ENCODE assay signal across 13 cellular contexts in genomic region chr17:34255841-34256240, GRCh38. TPM values are rescaled to one million over a fixed set of nuclear protein-coding genes. Genes with fewer than 3 reads are reported as not detected.
DNase-seq lines count a peak whose midpoint lies in the region; ATAC-seq, FAIRE-seq and TF ChIP-seq lines count a peak whose summit lies in the region.
"Had no signal": no experiment of that assay in that cellular context is flagged by ENCODE, and none has a peak within 500 bp of the region (broad histone marks: within the 10 kb centered on the region; RNA-seq: fewer than 3 reads in every experiment).

No MANE protein-coding gene starts in this region.

- no peak overlapping the region for H3K4me3 ChIP-seq in mammary epithelial cell (replicated peaks in 1 of 3; ENCODE audit: insufficient read depth in 1 of 3, low read depth in 2 of 3, low read length in 3 of 3)
- H3K4me3 ChIP-seq in H1 (ENCODE audit: extremely low read depth in 1 of 4, insufficient read depth in 2 of 4, low read depth in 3 of 4, low read length in 4 of 4) = peak overlapping the region in 3 of 4 experiments; percentile 25 to 53 (median 45); a peak in 3 of 8 replicates
- H3K4me3 ChIP-seq in mucosa of stomach (ENCODE audit: low read length) = no peak overlapping the region
- peak overlapping the region; percentile 47 for H3K4me3 ChIP-seq in upper lobe of right lung
- H3K4me3 ChIP-seq in lower leg skin (ENCODE audit: low read depth, poor library complexity, severe bottlenecking) = no peak overlapping the region

- ATAC-seq in upper lobe of right lung (no peak), GM18868 (IDR thresholded peaks at IDR 0.05; ENCODE audit: unreplicated experiment) (no peak)

- dilution Hi-C loops in mammary epithelial cell (cut with HindIII; ENCODE audit: low sequenced_read_pairs) = no loop called here

- peaks cover 45% of the 10 kb centered on the region for H3K4me1 Mint-ChIP-seq in MCF 10A (ENCODE audit: insufficient read depth, unreplicated experiment)
- H3K4me1 Mint-ChIP-seq in progenitor cell of endocrine pancreas (ENCODE audit: low read depth) = peaks cover 8% of the 10 kb centered on the region

- WGBS in mammary epithelial cell (ENCODE audit: low coverage, missing lambda C conversion rate) = 60% methylated on average over 1 of the region's 1 CpG
- WGBS in H1 (ENCODE audit: extremely low coverage in 1 of 2, insufficient coverage in 1 of 2, insufficient read length in 1 of 2, insufficient replicate concordance in 2 of 2, low coverage in 1 of 2, low lambda C conversion rate in 2 of 2, missing lambda C conversion rate in 1 of 2), 2 experiments = 79% methylated on average over 1 of the region's 1 CpG; no CpG with 5 or more reads in 1 of the 2 experiments
- 47 to 63% methylated on average over 1 of the region's 1 CpG for WGBS in lower leg skin, 2 donors

- POLR2A ChIA-PET in MCF 10A (lab: Yijun Ruan, JAX) = interaction anchor here (0.6 kb wide), 1 partner anchor 826 kb away, joined by 3 read pairs; no protein-coding TSS in a partner anchor
- POLR2A ChIA-PET in H1 (lab: Charles Lee; ENCODE audit: partially characterized antibody) = interaction anchor here (1.2 kb wide), 1 partner anchor 42 kb away, joined by 3 read pairs; no protein-coding TSS in a partner anchor

- no peak for FAIRE-seq in H1 (lab: Jason Lieb, UNC)
- FAIRE-seq: small intestine had no signal

- H3K4me2 ChIP-seq in mammary epithelial cell (ENCODE audit: insufficient read depth, low read depth, low read length) (no peak overlapping the region), H1 (ENCODE audit: insufficient read depth in 1 of 2, low read depth in 2 of 2, low read length in 2 of 2) (peak overlapping the region; percentile 74 to 94)

- H3K79me2 ChIP-seq in mammary epithelial cell (ENCODE audit: insufficient read depth, low read length) = no peaks in the 10 kb centered on the region
- no peaks in the 10 kb centered on the region for H3K79me2 ChIP-seq in H1 (ENCODE audit: control insufficient read depth in 1 of 2, insufficient read depth in 2 of 2, low read length in 2 of 2)

- peaks cover 6% of the 10 kb centered on the region; the same call in 1 of the 2 replicates for H3K23me2 ChIP-seq in H1 (ENCODE audit: low read depth, low read length)

- no peak for TF ChIP-seq POLR2A in H1 (IDR thresholded peaks at IDR 0.05; ENCODE audit: control extremely low read depth in 1 of 2, low read depth in 2 of 2, low read length in 2 of 2)
- no peak for TF ChIP-seq POLR2A in lower leg skin (IDR thresholded peaks at IDR 0.05)

- H3K9ac ChIP-seq in mammary epithelial cell (ENCODE audit: insufficient read depth, low read length) = no peak overlapping the region
- no peak overlapping the region for H3K9ac ChIP-seq in H1 (replicated peaks in 1 of 4; ENCODE audit: extremely low read depth in 1 of 4, low read depth in 3 of 4, low read length in 3 of 4)
- peak overlapping the region; percentile 46 for H3K9ac ChIP-seq in mucosa of stomach (ENCODE audit: low read length)

- DNase-seq in MCF 10A (ENCODE audit: unreplicated experiment) (no peak), mammary epithelial cell (no peak), H1 (ENCODE audit: low read depth in 1 of 2, low spot score in 2 of 2) (no peak), upper lobe of right lung (no peak), progenitor cell of endocrine pancreas (ENCODE audit: low spot score, unreplicated experiment) (no peak), lower leg skin (ENCODE audit: low spot score in 2 of 2) (no peak)
- DNase-seq: 8988T; activated CD4-positive, alpha-beta T cell treated with anti-CD3 and anti-CD28 coated beads, Interleukin-2, amount 50 U/mL, for 1 hour; activated naive CD4-positive, alpha-beta T cell treated with anti-CD3 and anti-CD28 coated beads for 36 hours; small intestine; stimulated activated CD8-positive, alpha-beta memory T cell treated with anti-CD3 and anti-CD28 coated beads, Interleukin-4, amount 100 ng/mL, for 48 hours had no signal

- H2AK5ac ChIP-seq in H1 (ENCODE audit: low read depth, low read length) = 0 out of 2 replicates have a peak overlapping the region, but pooled peaks have one; percentile 10

- H3K79me1 ChIP-seq in H1 (ENCODE audit: low read depth, low read length) = no peaks in the 10 kb centered on the region

- BruUV-seq in MCF 10A (replicated peaks; lab: Mats Ljungman, UMichigan) = no TSS peak
- no TSS peak for BruUV-seq in mammary epithelial cell (replicated peaks; lab: Mats Ljungman, UMichigan)

- intact Hi-C loops in MCF 10A (cut with micrococcal nuclease) (no loop called here), mammary epithelial cell (cut with micrococcal nuclease) (no loop called here), upper lobe of right lung (cut with DNase I) (no loop called here), lower leg skin (cut with DNase I; ENCODE audit: low total_unique reads) (no loop called here)

- no peak overlapping the region for H2BK120ac ChIP-seq in H1 (replicated peaks; ENCODE audit: low read depth, low read length)

- H3K23ac ChIP-seq in H1 (ENCODE audit: insufficient read length) = no peak overlapping the region

- H3K4me3 Mint-ChIP-seq in MCF 10A (ENCODE audit: unreplicated experiment) (peak overlapping the region; percentile 18), progenitor cell of endocrine pancreas (ENCODE audit: low read depth) (no peak overlapping the region)
- H3K4me3 Mint-ChIP-seq: activated naive CD4-positive, alpha-beta T cell treated with anti-CD3 and anti-CD28 coated beads for 36 hours had no signal

- TF ChIP-seq CTCF in MCF 10A (IDR thresholded peaks at IDR 0.05; ENCODE audit: unreplicated experiment) (no peak), mammary epithelial cell (conservative IDR thresholded peaks at IDR 0.05 in 1 of 2, IDR thresholded peaks at IDR 0.05 in 1 of 2; ENCODE audit: extremely low read depth in 1 of 2, insufficient read depth in 1 of 2, low read depth in 1 of 2, low read length in 2 of 2) (no peak), H1 (IDR thresholded peaks at IDR 0.05; ENCODE audit: control extremely low read depth in 1 of 3, insufficient read depth in 1 of 3, low read depth in 1 of 3, low read length in 3 of 3) (no peak), upper lobe of right lung (IDR thresholded peaks at IDR 0.05) (no peak), progenitor cell of endocrine pancreas (IDR thresholded peaks at IDR 0.05; ENCODE audit: unreplicated experiment) (no peak), lower leg skin (IDR thresholded peaks at IDR 0.05) (no peak)

- TF ChIP-seq EP300 in H1 (IDR thresholded peaks at IDR 0.05; ENCODE audit: borderline replicate concordance in 1 of 2, low read depth in 2 of 2, low read length in 2 of 2) = no peak

- H3K36me3 Mint-ChIP-seq in MCF 10A (ENCODE audit: insufficient read depth, unreplicated experiment) = no peaks in the 10 kb centered on the region
- no peaks in the 10 kb centered on the region for H3K36me3 Mint-ChIP-seq in progenitor cell of endocrine pancreas (ENCODE audit: insufficient read depth)

- no peak overlapping the region for H4K91ac ChIP-seq in H1 (replicated peaks; ENCODE audit: insufficient read length, low read length)

- CTCF ChIA-PET in MCF 10A (lab: Yijun Ruan, JAX) = interaction anchor here (0.6 to 2.9 kb wide), 5 partner anchors 55 to 967 kb away, joined by 3 to 12 read pairs (median 6); no protein-coding TSS in a partner anchor
- CTCF ChIA-PET in mammary epithelial cell (lab: Charles Lee; ENCODE audit: low non-redundant PET) = no interaction called here
- CTCF ChIA-PET in H1 (lab: Charles Lee; ENCODE audit: partially characterized antibody) = interaction anchor here (0.7 to 3.6 kb wide), 7 partner anchors 17 to 106 kb away, joined by 3 to 22 read pairs (median 5); partner anchors contain the start of gene CCL1

- H3K36me3 ChIP-seq in mammary epithelial cell (ENCODE audit: insufficient read depth, low read length) (no peaks in the 10 kb centered on the region), H1 (ENCODE audit: control insufficient read depth in 2 of 4, insufficient read depth in 4 of 4, low read length in 3 of 4) (no peaks in the 10 kb centered on the region), mucosa of stomach (ENCODE audit: control insufficient read depth, insufficient read depth, low read length) (no peaks in the 10 kb centered on the region), upper lobe of right lung (no peaks in the 10 kb centered on the region)

- H3K9me3 Mint-ChIP-seq in MCF 10A (ENCODE audit: unreplicated experiment) (no peaks in the 10 kb centered on the region), progenitor cell of endocrine pancreas (ENCODE audit: low read depth) (no peaks in the 10 kb centered on the region)
- H3K9me3 Mint-ChIP-seq: activated naive CD4-positive, alpha-beta T cell treated with anti-CD3 and anti-CD28 coated beads for 36 hours had no signal

- no peak overlapping the region for H2BK5ac ChIP-seq in H1 (ENCODE audit: low read depth, low read length)

- TF ChIP-seq RAD21 in H1 (IDR thresholded peaks at IDR 0.05 in 1 of 2, conservative IDR thresholded peaks at IDR 0.05 in 1 of 2; ENCODE audit: low read depth in 2 of 2, low read length in 2 of 2) = no peak

- no peak overlapping the region for H2BK15ac ChIP-seq in H1 (ENCODE audit: low read length)

- H3K4ac ChIP-seq in H1 (replicated peaks; ENCODE audit: insufficient read length, low read depth, low read length) = no peak overlapping the region

- no peak overlapping the region for H4K8ac ChIP-seq in H1 (ENCODE audit: extremely low read depth, insufficient read depth, low read length)

- H3K4me1 ChIP-seq in mammary epithelial cell (ENCODE audit: insufficient read depth, low read length) (no peaks in the 10 kb centered on the region), H1 (replicated peaks in 1 of 4; ENCODE audit: control insufficient read depth in 3 of 4, insufficient read depth in 4 of 4, low read length in 3 of 4) (peaks cover 4 to 11% (median 7%) of the 10 kb centered on the region in 4 experiments; a peak in 6 of 7 replicates), mucosa of stomach (ENCODE audit: control insufficient read depth, insufficient read depth, low read length) (peaks cover 25% of the 10 kb centered on the region), upper lobe of right lung (peaks cover 48% of the 10 kb centered on the region)

- peak overlapping the region; percentile 20; the same call in 1 of the 2 replicates for H2BK12ac ChIP-seq in H1 (ENCODE audit: low read depth, low read length)

- H3K27ac Mint-ChIP-seq in MCF 10A (ENCODE audit: low read depth, unreplicated experiment) (no peak overlapping the region), progenitor cell of endocrine pancreas (no peak overlapping the region)
- H3K27ac Mint-ChIP-seq: activated naive CD4-positive, alpha-beta T cell treated with anti-CD3 and anti-CD28 coated beads for 36 hours had no signal

- H4K20me1 ChIP-seq in mammary epithelial cell (ENCODE audit: insufficient read depth, low read length) (no peaks in the 10 kb centered on the region), H1 (replicated peaks in 1 of 2; ENCODE audit: control insufficient read depth in 1 of 2, insufficient read depth in 2 of 2, low read length in 2 of 2) (no peaks in the 10 kb centered on the region)

- H3K27me3 ChIP-seq in mammary epithelial cell (ENCODE audit: insufficient read depth, low read length) (no peaks in the 10 kb centered on the region), H1 (replicated peaks in 1 of 4; ENCODE audit: control insufficient read depth in 3 of 4, extremely low read depth in 1 of 4, insufficient read depth in 3 of 4, low read length in 3 of 4) (no peaks in the 10 kb centered on the region), mucosa of stomach (ENCODE audit: control insufficient read depth, insufficient read depth, low read length) (no peaks in the 10 kb centered on the region), upper lobe of right lung (no peaks in the 10 kb centered on the region)

- H2AFZ ChIP-seq in mammary epithelial cell (ENCODE audit: low read depth, low read length) (no peak overlapping the region), H1 (ENCODE audit: low read length) (no peak overlapping the region)

- peak overlapping the region; percentile 52; the same call in 1 of the 2 replicates for H2BK20ac ChIP-seq in H1 (ENCODE audit: low read length)

- in situ Hi-C loops in mammary epithelial cell (cut with MboI; ENCODE audit: low sequenced_read_pairs in 2 of 2) = no loop called here

- no peak overlapping the region for H3K18ac ChIP-seq in H1 (ENCODE audit: extremely low read depth, low read length)

- no peaks in the 10 kb centered on the region for H3K27me3 Mint-ChIP-seq in MCF 10A (ENCODE audit: insufficient read depth, unreplicated experiment)
- H3K27me3 Mint-ChIP-seq in progenitor cell of endocrine pancreas = peaks cover 31% of the 10 kb centered on the region

- H3K9me3 ChIP-seq in mammary epithelial cell (replicated peaks; ENCODE audit: insufficient read depth, low read length) (no peaks in the 10 kb centered on the region), H1 (ENCODE audit: insufficient read depth in 2 of 2, low read depth in 1 of 2, low read length in 1 of 2) (no peaks in the 10 kb centered on the region), mucosa of stomach (ENCODE audit: control insufficient read depth, low read length) (no peaks in the 10 kb centered on the region), upper lobe of right lung (no peaks in the 10 kb centered on the region)

- no peak overlapping the region for H3K27ac ChIP-seq in mammary epithelial cell (ENCODE audit: insufficient read depth, low read depth, low read length)
- no peak overlapping the region for H3K27ac ChIP-seq in H1 (ENCODE audit: low read depth, low read length)
- H3K27ac ChIP-seq in upper lobe of right lung = peak overlapping the region; percentile 71

- no peak overlapping the region for H3K56ac ChIP-seq in H1 (replicated peaks; ENCODE audit: insufficient read length, low read depth, low read length)

- H4K5ac ChIP-seq in H1 (ENCODE audit: insufficient read length, low read depth, low read length) = no peak overlapping the region

- H3K14ac ChIP-seq in H1 (ENCODE audit: insufficient read length) = no peak overlapping the region

RNA-seq across cellular contexts. Expression of gene CCL2, which starts 0.8 kb away (rescaled TPM):
- total RNA-seq in MCF 10A (2022) (0.59 and 1.0 TPM in 2 replicates), mammary epithelial cell (1 to 10 TPM in 1 of 2 donors, not detected in 1; 3.3 TPM), upper lobe of right lung (53.3 TPM), progenitor cell of endocrine pancreas (not detected in 2 replicates), lower leg skin (10 to 100 TPM in 2 of 4 donors, 1 to 10 TPM in 2; 1.8 to 13.1 (median 7.0) TPM)
- polyA plus RNA-seq in mammary epithelial cell (not detected), H1 (2011; rRNA removed) (2.6 and 3.0 TPM in 2 replicates)
- not detected for polyA minus RNA-seq in mammary epithelial cell
- 3.1 and 3.7 TPM in 2 replicates for total RNA-seq in H1 (2021; fragmentation: NEBNext Ultra II Directional; extraction: Animal tissue kit (Norgen Biotek cat#: 25700))
- 3.3 TPM for polyA plus RNA-seq in H1 (2011; cell fraction: cytosol; rRNA removed)
- 2.8 TPM for polyA plus RNA-seq in H1 (2011; cell fraction: nucleus; rRNA removed)
- polyA plus RNA-seq in H1 (2012, experiment 1 of 2) = 1.5 to 2.5 TPM (median 1.9 TPM) in 4 replicates
- polyA plus RNA-seq in H1 (2012, experiment 2 of 2) = 2.0 TPM
- 8.7 TPM for polyA plus RNA-seq in H1 (2013, experiment 1 of 2)
- polyA plus RNA-seq in H1 (2013, experiment 2 of 2) = 11.5 TPM
- polyA minus RNA-seq in H1 (2011; rRNA and poly(A)+ RNA removed) = 2.1 and 4.0 TPM in 2 replicates
- 2.6 TPM for polyA minus RNA-seq in H1 (2011; cell fraction: cytosol; rRNA and poly(A)+ RNA removed)
- polyA minus RNA-seq in H1 (2011; cell fraction: nucleus; rRNA and poly(A)+ RNA removed) = 6.3 TPM
- total RNA-seq: activated naive CD4-positive, alpha-beta T cell treated with anti-CD3 and anti-CD28 coated beads for 36 hours had no signal

RNA-seq across cellular contexts. Expression of gene CCL7, which starts 14.2 kb away (rescaled TPM):
- total RNA-seq in MCF 10A (2022) (not detected in 2 replicates), mammary epithelial cell (not detected), upper lobe of right lung (not detected), progenitor cell of endocrine pancreas (not detected in 2 replicates), lower leg skin (not detected)
- polyA plus RNA-seq in mammary epithelial cell (not detected), H1 (2011; rRNA removed) (not detected in 2 replicates)
- not detected for polyA minus RNA-seq in mammary epithelial cell
- not detected in 2 replicates for total RNA-seq in H1 (2021; fragmentation: NEBNext Ultra II Directional; extraction: Animal tissue kit (Norgen Biotek cat#: 25700))
- polyA plus RNA-seq in H1 (2011; cell fraction: cytosol; rRNA removed) = not detected
- polyA plus RNA-seq in H1 (2011; cell fraction: nucleus; rRNA removed) = not detected
- not detected in 4 replicates for polyA plus RNA-seq in H1 (2012, experiment 1 of 2)
- not detected for polyA plus RNA-seq in H1 (2012, experiment 2 of 2)
- not detected for polyA plus RNA-seq in H1 (2013, experiment 1 of 2)
- polyA plus RNA-seq in H1 (2013, experiment 2 of 2) = not detected
- polyA minus RNA-seq in H1 (2011; rRNA and poly(A)+ RNA removed) = not detected in 2 replicates
- polyA minus RNA-seq in H1 (2011; cell fraction: cytosol; rRNA and poly(A)+ RNA removed) = not detected
- polyA minus RNA-seq in H1 (2011; cell fraction: nucleus; rRNA and poly(A)+ RNA removed) = not detected
- total RNA-seq: activated naive CD4-positive, alpha-beta T cell treated with anti-CD3 and anti-CD28 coated beads for 36 hours had no signal

RNA-seq across cellular contexts. Expression of gene CCL11, which starts 29.7 kb away (rescaled TPM):
- total RNA-seq in MCF 10A (2022) = not detected in 2 replicates
- total RNA-seq in mammary epithelial cell = not detected
- polyA plus RNA-seq in mammary epithelial cell = not detected
- not detected for polyA minus RNA-seq in mammary epithelial cell
- total RNA-seq in H1 (2021; fragmentation: NEBNext Ultra II Directional; extraction: Animal tissue kit (Norgen Biotek cat#: 25700)) = not detected in 2 replicates
- polyA plus RNA-seq in H1 (2011; rRNA removed) = not detected in 2 replicates
- polyA plus RNA-seq in H1 (2011; cell fraction: cytosol; rRNA removed) = not detected
- polyA plus RNA-seq in H1 (2011; cell fraction: nucleus; rRNA removed) = not detected
- not detected in 4 replicates for polyA plus RNA-seq in H1 (2012, experiment 1 of 2)
- not detected for polyA plus RNA-seq in H1 (2012, experiment 2 of 2)
- not detected for polyA plus RNA-seq in H1 (2013, experiment 1 of 2)
- not detected for polyA plus RNA-seq in H1 (2013, experiment 2 of 2)
- not detected in 2 replicates for polyA minus RNA-seq in H1 (2011; rRNA and poly(A)+ RNA removed)
- polyA minus RNA-seq in H1 (2011; cell fraction: cytosol; rRNA and poly(A)+ RNA removed) = not detected
- polyA minus RNA-seq in H1 (2011; cell fraction: nucleus; rRNA and poly(A)+ RNA removed) = not detected
- 0.98 TPM for total RNA-seq in upper lobe of right lung
- total RNA-seq in progenitor cell of endocrine pancreas = not detected in 2 replicates
- not detected for total RNA-seq in lower leg skin
- total RNA-seq: activated naive CD4-positive, alpha-beta T cell treated with anti-CD3 and anti-CD28 coated beads for 36 hours had no signal

Comparison
In these comparisons a context has a peak if more than half of its experiments do, and no peak if none do; other contexts are left out.
1. H3K4me3 ChIP-seq: peak in H1 (3 of 4) and upper lobe of right lung (single experiment); none in mammary epithelial cell (0 of 3), mucosa of stomach (single experiment) and lower leg skin (single experiment).